In genomic region chr18:8357320-8357719, GRCh38 we compare ENCODE assay signal across 21 cellular contexts.
"Had no signal": no experiment of that assay in that cellular context is flagged by ENCODE, and none has a peak within 500 bp of the region (broad histone marks: within the 10 kb centered on the region; RNA-seq: fewer than 3 reads in every experiment).

No MANE protein-coding gene starts in this region.

- H3K9me3 ChIP-seq: left ventricle myocardium inferior, mucosa of descending colon, ovary, right atrium auricular region, right lobe of liver, tibial nerve, uterus had no signal

- DNase-seq: hypothalamus; kidney; left colon; left ventricle myocardium inferior; midbrain; mucosa of descending colon; naive thymus-derived CD4-positive, alpha-beta T cell; ovary; right lobe of liver; stimulated activated CD4-positive, alpha-beta T cell treated with anti-CD3 and anti-CD28 coated beads, Interleukin-1b, Interleukin-23, amount 100 ng/mL, for 48 hours; stimulated activated CD4-positive, alpha-beta T cell treated with anti-CD3 and anti-CD28 coated beads, Interleukin-2, amount 100 ng/mL, for 48 hours; stimulated activated CD4-positive, alpha-beta T cell treated with anti-CD3 and anti-CD28 coated beads, Interleukin-4, amount 100 ng/mL, for 4 hours; stimulated activated CD8-positive, alpha-beta memory T cell treated with anti-CD3 and anti-CD28 coated beads, Interleukin-4, amount 100 ng/mL, for 48 hours; stimulated activated naive CD4-positive, alpha-beta T cell treated with Interleukin-2 at 50 U/mL for 16 hours; stimulated activated naive CD8-positive, alpha-beta T cell treated with anti-CD3 and anti-CD28 coated beads, Interleukin-15, amount 100 ng/mL, for 72 hours; substantia nigra; uterus had no signal

- H3K27me3 ChIP-seq: ovary, right atrium auricular region, right lobe of liver, tibial nerve, uterus had no signal

- H3K4me3 ChIP-seq: left ventricle myocardium inferior, lung, mucosa of descending colon, ovary, right atrium auricular region, right lobe of liver, smooth muscle cell, tibial nerve, uterus had no signal

- H3K27ac ChIP-seq: left ventricle myocardium inferior, ovary, right atrium auricular region, right lobe of liver, tibial nerve, uterus had no signal

- H3K36me3 ChIP-seq: left ventricle myocardium inferior, ovary, right atrium auricular region, right lobe of liver, tibial nerve, uterus had no signal

- FAIRE-seq: kidney had no signal

- H3K4me1 ChIP-seq: right atrium auricular region, right lobe of liver, tibial nerve, uterus had no signal
